9 cellular contexts compared by ENCODE assay signal in genomic region chr16:11689031-11689840, GRCh38. TPM values are rescaled to one million over a fixed set of nuclear protein-coding genes. Genes with fewer than 3 reads are reported as not detected.
DNase-seq lines count a peak whose midpoint lies in the region; ATAC-seq and TF ChIP-seq lines count a peak whose summit lies in the region.
"Had no signal": no experiment of that assay in that cellular context is flagged by ENCODE, and none has a peak within 500 bp of the region (broad histone marks: within the 10 kb centered on the region; RNA-seq: fewer than 3 reads in every experiment).

No MANE protein-coding gene starts in this region.

- H3K9me2 ChIP-seq in MM.1S (replicated peaks; ENCODE audit: insufficient read depth, low read length) (no peaks in the 10 kb centered on the region), GM23248 (ENCODE audit: insufficient read depth) (no peaks in the 10 kb centered on the region)

- no peak overlapping the region for H3K4me3 Mint-ChIP-seq in mesothelial cell of epicardium
- H3K4me3 Mint-ChIP-seq: central memory CD8-positive, alpha-beta T cell had no signal

- in situ Hi-C loops in GM13977 (cut with MboI; ENCODE audit: low pct_unique_long_range_greater_than_20kb, low sequenced_read_pairs, unreplicated experiment) (no loop called here), GM23248 (cut with MboI) (loop anchor here (25.0 kb wide), 1 partner anchor 727 kb away; no protein-coding TSS in a partner anchor)

- no peaks in the 10 kb centered on the region for H3K9me3 Mint-ChIP-seq in mesothelial cell of epicardium
- H3K9me3 Mint-ChIP-seq: central memory CD8-positive, alpha-beta T cell had no signal

- H4K20me1 ChIP-seq in MM.1S (ENCODE audit: insufficient read depth, low read length) = no peaks in the 10 kb centered on the region
- H4K20me1 ChIP-seq in GM23248 (ENCODE audit: insufficient read depth) = peaks cover 5% of the 10 kb centered on the region; the same call in 1 of the 2 replicates

- H3K27me3 Mint-ChIP-seq in mesothelial cell of epicardium (ENCODE audit: low read depth) = no peaks in the 10 kb centered on the region
- H3K27me3 Mint-ChIP-seq: central memory CD8-positive, alpha-beta T cell had no signal

- intact Hi-C loops in left ventricle myocardium superior (cut with micrococcal nuclease) = no loop called here

- H2AFZ ChIP-seq in MM.1S (ENCODE audit: low read length) (no peak overlapping the region), GM23248 (no peak overlapping the region)

- H3K4me1 ChIP-seq in MM.1S (ENCODE audit: low read length) = peaks cover 57% of the 10 kb centered on the region
- H3K4me1 ChIP-seq in GM23248 (ENCODE audit: insufficient read depth) = peaks cover 15% of the 10 kb centered on the region

- no peaks in the 10 kb centered on the region for H3K9me3 ChIP-seq in MM.1S (replicated peaks; ENCODE audit: insufficient read depth, low read length)
- H3K9me3 ChIP-seq in GM23248 (ENCODE audit: low read depth) = no peaks in the 10 kb centered on the region

- H3K27me3 ChIP-seq in MM.1S (replicated peaks; ENCODE audit: insufficient read depth, low read length) (no peaks in the 10 kb centered on the region), GM23248 (replicated peaks; ENCODE audit: insufficient read depth) (no peaks in the 10 kb centered on the region)

- H3F3A ChIP-seq in MM.1S (ENCODE audit: insufficient read depth, low read length) (peaks cover 96% of the 10 kb centered on the region), GM23248 (ENCODE audit: insufficient read depth) (peaks cover 30% of the 10 kb centered on the region)

- ATAC-seq in GM21576 (IDR thresholded peaks at IDR 0.05; ENCODE audit: unreplicated experiment) (peak; percentile 80), left ventricle myocardium superior (peak; percentile 17)

- H3K36me3 ChIP-seq in MM.1S (replicated peaks; ENCODE audit: insufficient read depth, low read length) (peaks cover 31% of the 10 kb centered on the region), GM23248 (ENCODE audit: low read depth) (peaks cover 45% of the 10 kb centered on the region)

- no peak overlapping the region for H3K27ac Mint-ChIP-seq in mesothelial cell of epicardium

- peak; percentile 65 for DNase-seq in GM13977 (ENCODE audit: low spot score)
- DNase-seq in MM.1S = peak; percentile 90
- no peak for DNase-seq in left ventricle myocardium superior
- no peak for DNase-seq in cortex of kidney (lab: John Stamatoyannopoulos, UW)
- no peak for DNase-seq in GM23248
- no peak for DNase-seq in cerebellar nuclear complex (lab: John Stamatoyannopoulos, UW)
- no peak for DNase-seq in mesothelial cell of epicardium (ENCODE audit: low spot score in 2 of 2, unreplicated experiment in 2 of 2)

- H3K4me1 Mint-ChIP-seq in mesothelial cell of epicardium = peaks cover 2% of the 10 kb centered on the region

- TF ChIP-seq CTCF in GM13977 (IDR thresholded peaks at IDR 0.05; ENCODE audit: extremely low read depth, insufficient read depth, missing control alignments) (no peak), MM.1S (IDR thresholded peaks at IDR 0.05; ENCODE audit: low read length) (no peak), mesothelial cell of epicardium (IDR thresholded peaks at IDR 0.05; ENCODE audit: unreplicated experiment) (no peak)

- WGBS in GM23248 (ENCODE audit: low coverage in 1 of 2, low lambda C conversion rate in 2 of 2, missing lambda C conversion rate in 2 of 2), 2 experiments = 78 to 85% methylated on average over 3 of the region's 3 CpGs

- H3K79me2 ChIP-seq in MM.1S (ENCODE audit: low read length) (peaks cover 95% of the 10 kb centered on the region), GM23248 (ENCODE audit: insufficient read depth) (peaks cover 24% of the 10 kb centered on the region)

- H3K9ac ChIP-seq in MM.1S (ENCODE audit: low read length) (peak overlapping the region; percentile 72), GM23248 (no peak overlapping the region)

- H3K27ac ChIP-seq in MM.1S (ENCODE audit: low read length) (peak overlapping the region; percentile 92), GM23248 (no peak overlapping the region)

- H3K36me3 Mint-ChIP-seq in mesothelial cell of epicardium = peaks cover 39% of the 10 kb centered on the region

- H3K4me3 ChIP-seq in MM.1S (ENCODE audit: low read length) (peak overlapping the region; percentile 63; the same call in 1 of the 2 replicates), GM23248 (no peak overlapping the region)

- H3K4me2 ChIP-seq in MM.1S (ENCODE audit: low read depth, low read length) (peak overlapping the region; percentile 60), GM23248 (ENCODE audit: unreplicated experiment) (no peak overlapping the region)

RNA-seq across cellular contexts. Expression of gene SNN, which starts 21.0 kb away (rescaled TPM):
- total RNA-seq in left ventricle myocardium superior = 22.4 TPM
- total RNA-seq in GM23248 (2014; rRNA removed; shearing (Covaris generic)) = 5.9 and 6.7 TPM in 2 replicates
- polyA plus RNA-seq in GM23248 (2016; fragmentation: Nextera tagmentation; extraction: Ambion mirVana) = 5.3 and 5.4 TPM in 2 replicates
- total RNA-seq in mesothelial cell of epicardium = 38.3 to 40.2 TPM (median 39.9 TPM) in 3 replicates

RNA-seq across cellular contexts. Expression of gene TXNDC11, which starts 53.4 kb away (rescaled TPM):
- total RNA-seq in left ventricle myocardium superior (20.8 TPM), mesothelial cell of epicardium (27.5 to 30.5 TPM (median 27.8 TPM) in 3 replicates)
- total RNA-seq in GM23248 (2014; rRNA removed; shearing (Covaris generic)) = 24.5 and 28.6 TPM in 2 replicates
- 24.4 and 25.9 TPM in 2 replicates for polyA plus RNA-seq in GM23248 (2016; fragmentation: Nextera tagmentation; extraction: Ambion mirVana)

Comparison
In these comparisons a context has a peak if more than half of its experiments do, and no peak if none do; other contexts are left out.
1. DNase-seq: peak in GM13977 (single experiment) and MM.1S (single experiment); none in left ventricle myocardium superior (single experiment), cortex of kidney (single experiment), GM23248 (single experiment), cerebellar nuclear complex (0 of 2) and mesothelial cell of epicardium (0 of 2).